In the genomic region with DNA sequence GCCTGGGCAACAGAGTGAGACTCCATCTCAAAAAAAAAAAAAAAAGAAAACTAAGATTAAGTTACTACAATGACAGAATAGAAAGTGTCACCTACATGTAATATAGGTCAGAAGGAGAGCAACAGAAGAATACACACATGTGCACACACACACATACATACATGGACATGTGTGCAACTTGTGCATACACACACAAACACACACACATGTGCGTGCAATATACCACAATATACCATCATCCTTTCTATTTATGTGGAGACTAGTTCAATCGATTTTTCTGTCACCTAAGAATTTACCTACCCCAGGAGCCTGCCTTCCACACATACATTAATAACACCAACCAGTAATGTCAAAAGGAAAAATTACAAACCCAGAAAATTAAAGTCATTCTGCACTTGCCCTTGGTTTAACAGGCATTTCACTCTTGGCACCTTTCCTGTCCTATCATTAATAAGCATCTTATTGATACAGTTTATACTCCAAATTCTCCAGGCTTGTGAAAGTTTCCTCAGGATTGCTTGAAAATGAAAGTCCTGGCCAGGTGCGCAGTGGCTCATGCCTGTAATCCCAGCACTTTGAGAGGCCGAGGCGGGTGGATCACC, we compare ENCODE assay signal across 12 cellular contexts. TPM values are rescaled to one million over a fixed set of nuclear protein-coding genes. Genes with fewer than 3 reads are reported as not detected.
"Had no signal": no experiment of that assay in that cellular context is flagged by ENCODE, and none has a peak within 500 bp of the region (broad histone marks: within the 10 kb centered on the region; RNA-seq: fewer than 3 reads in every experiment).

No MANE protein-coding gene starts in this region.

- DNase-seq: GM23248, GOT3, H7, H9, HCEC 1CT, HFFc6 had no signal

- FAIRE-seq: H1, H54 had no signal

- H2AFZ ChIP-seq: GM23248, GM23338 had no signal

- H3K4me3 ChIP-seq: GM23248, GM23338, HAP-1 had no signal

- H3K4me2 ChIP-seq: GM23338 had no signal

- H3K9ac ChIP-seq: GM23248 had no signal

- H3K4me1 ChIP-seq: HAP-1 had no signal

- ATAC-seq: GM23338, HCT116 had no signal

- H3K9me3 ChIP-seq: HAP-1 had no signal

- H3K36me3 ChIP-seq: HAP-1 had no signal

- H3K27ac ChIP-seq: GM23248 had no signal

RNA-seq across cellular contexts. Expression of a gene that starts 2.5 kb away (rescaled TPM):
- total RNA-seq: GM23248, GM23338, H1, H4, H7, H9, HFFc6 had no signal
- polyA plus RNA-seq: GM23248, H1 had no signal

RNA-seq across cellular contexts. Expression of a gene that starts 27.5 kb away (rescaled TPM):
- total RNA-seq: GM23248, GM23338, H1, H4, H7, HFFc6 had no signal
- polyA plus RNA-seq: GM23248 had no signal

RNA-seq across cellular contexts. Expression of a gene that starts 47.5 kb away (rescaled TPM):
- total RNA-seq: GM23248, GM23338, H1, H4, H7, H9, HFFc6 had no signal
- polyA plus RNA-seq: GM23248, GM23338, H1 had no signal
